ENCODE assay signal across 8 cellular contexts in the genomic region with DNA sequence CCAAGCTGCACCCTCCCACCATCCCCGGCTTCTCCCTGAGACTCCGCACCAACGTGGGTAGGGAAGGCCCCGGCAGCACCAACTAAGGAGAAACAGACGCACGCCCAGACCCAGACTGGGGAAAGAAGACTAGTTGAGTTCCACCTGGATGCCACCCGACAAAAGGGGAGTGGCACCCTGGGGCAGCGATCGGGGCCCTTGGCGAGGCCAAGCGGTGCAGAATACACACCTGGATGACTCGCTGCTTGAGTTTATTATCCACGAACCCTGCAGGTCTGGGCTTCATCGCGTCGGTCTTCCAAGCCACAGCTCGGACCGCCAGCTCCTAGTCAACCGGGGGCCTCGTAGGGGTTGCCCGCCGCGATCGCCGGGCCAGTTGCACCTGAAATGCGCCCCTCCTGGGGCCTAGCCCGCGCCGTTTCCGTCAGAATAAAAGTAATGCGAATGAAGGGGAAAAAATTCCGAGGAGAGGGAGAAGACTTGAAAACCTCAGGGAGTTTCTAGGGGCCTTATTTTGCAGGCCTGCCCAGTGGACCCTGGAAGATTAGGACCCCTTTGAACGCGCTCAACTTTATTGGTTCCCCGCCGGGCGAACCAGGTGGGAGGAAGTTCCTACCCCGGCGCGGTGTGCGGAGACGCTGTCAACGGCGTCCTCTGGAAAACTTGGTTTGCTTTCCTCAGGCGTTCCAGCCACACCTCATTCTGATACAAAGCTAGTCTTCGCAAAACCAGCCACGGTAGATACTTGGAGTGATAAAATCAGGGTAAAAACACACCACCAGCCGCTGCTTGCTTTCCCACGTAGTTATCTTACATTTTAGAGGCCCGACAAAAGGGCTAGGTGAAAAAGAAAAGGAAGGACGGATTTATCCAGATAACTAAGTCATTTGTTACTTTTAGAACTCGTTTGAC. TPM values are rescaled to one million over a fixed set of nuclear protein-coding genes. Genes with fewer than 3 reads are reported as not detected.
DNase-seq lines count a peak whose midpoint lies in the region; ATAC-seq, FAIRE-seq and TF ChIP-seq lines count a peak whose summit lies in the region.

A gene (minus strand): TSS at position 331 of the 912 bp plus-strand sequence. CDS start 45 bp downstream, at position 286.

- ATAC-seq in HG03432 (IDR thresholded peaks at IDR 0.05; ENCODE audit: unreplicated experiment): peak; percentile 85

- H3K27me3 ChIP-seq in keratinocyte (ENCODE audit: control insufficient read depth, extremely low read depth, insufficient read depth, low read length): no peaks in the 10 kb centered on the region

- TF ChIP-seq POLR2A in GM19193 (IDR thresholded peaks at IDR 0.05; ENCODE audit: extremely low read depth, insufficient read depth, insufficient read length): peak; percentile 85

- H3K9ac ChIP-seq in keratinocyte (ENCODE audit: control insufficient read depth, extremely low read depth, insufficient read depth, low read length): peak within 1 kb of the TSS; percentile 93

- peak within 1 kb of the TSS; percentile 86 for H3K4me2 ChIP-seq in keratinocyte (ENCODE audit: control insufficient read depth, extremely low read depth, insufficient read depth, low read depth, low read length)

- peak within 1 kb of the TSS; percentile 90 to 97 (median 94) for H3K4me3 ChIP-seq in keratinocyte (ENCODE audit: control insufficient read depth in 2 of 3, extremely low read depth in 1 of 3, insufficient read depth in 2 of 3, low read depth in 1 of 3, low read length in 3 of 3)

- DNase-seq in Ammon's horn (ENCODE audit: low spot score): peak; percentile 91
- DNase-seq in NCI-H510A (lab: John Stamatoyannopoulos, UW): peak; percentile 88
- peak; percentile 81 for DNase-seq in activated CD4-positive, CD25-positive, alpha-beta regulatory T cell treated with anti-CD3 and anti-CD28 coated beads, Interleukin-2, amount 50 U/mL, for 72 hours
- peak; percentile 91 for DNase-seq in cerebellar cortex (ENCODE audit: low spot score)
- peak; percentile 48 for DNase-seq in keratinocyte (ENCODE audit: low read depth, low spot score)
- peak; percentile 67 to 74 (median 70) for DNase-seq in stimulated activated CD4-positive, alpha-beta T cell treated with anti-CD3 and anti-CD28 coated beads, Interleukin-12 subunit alpha, Interleukin-12 subunit beta, amount 100 ng/mL, for 48 hours (ENCODE audit: low read depth in 2 of 3, low spot score in 1 of 3)

- H4K20me1 ChIP-seq in keratinocyte (ENCODE audit: control insufficient read depth, extremely low read depth, insufficient read depth, low read length): no peaks in the 10 kb centered on the region

- no peaks in the 10 kb centered on the region for H3K9me1 ChIP-seq in keratinocyte (ENCODE audit: control insufficient read depth, extremely low read depth, insufficient read depth, low read length)

- TF ChIP-seq CTCF in keratinocyte (optimal IDR thresholded peaks at IDR 0.05 in 1 of 3, IDR thresholded peaks at IDR 0.05 in 1 of 3, conservative IDR thresholded peaks at IDR 0.05 in 1 of 3; ENCODE audit: extremely low read depth in 1 of 3, insufficient read depth in 2 of 3, low read length in 3 of 3): no peak

- FAIRE-seq in keratinocyte (lab: Jason Lieb, UNC): peak; percentile 55

- H3K9me3 ChIP-seq in keratinocyte (ENCODE audit: control insufficient read depth, low read depth, low read length): no peaks in the 10 kb centered on the region

- peak within 1 kb of the TSS; percentile 94 for H3K27ac ChIP-seq in keratinocyte (ENCODE audit: control insufficient read depth, insufficient read depth, low read length)

- H3K4me1 ChIP-seq in keratinocyte (ENCODE audit: control insufficient read depth, extremely low read depth, insufficient read depth, low read length): peaks cover 13% of the 10 kb centered on the region

- no peaks in the 10 kb centered on the region for H3K36me3 ChIP-seq in keratinocyte (ENCODE audit: control insufficient read depth in 2 of 2, extremely low read depth in 1 of 2, insufficient read depth in 2 of 2, low read length in 2 of 2)

- dilution Hi-C loops in keratinocyte (cut with MboI; ENCODE audit: extremely low pct_ligation_motif_present, low sequenced_read_pairs): no loop called here

- H2AFZ ChIP-seq in keratinocyte (ENCODE audit: control insufficient read depth, low read length): peak within 1 kb of the TSS; percentile 96

- peaks cover 40% of the 10 kb centered on the region for H3K79me2 ChIP-seq in keratinocyte (ENCODE audit: control insufficient read depth, insufficient read depth, low read length)

RNA-seq across cellular contexts. Expression of the gene that starts here (rescaled TPM):
- 17.9 to 25.4 TPM (median 24.9 TPM) in 3 replicates for polyA plus RNA-seq in keratinocyte
- polyA plus RNA-seq in keratinocyte (2011; ENCODE audit: low read depth): 68.2 TPM
- polyA plus RNA-seq in keratinocyte (2011; cell fraction: cytosol; rRNA removed): 16.4 and 20.1 TPM in 2 replicates
- polyA plus RNA-seq in keratinocyte (2011; cell fraction: nucleus; rRNA removed): 33.8 and 35.4 TPM in 2 replicates
- polyA plus RNA-seq in keratinocyte (2012; ENCODE audit: low replicate concordance): 9.9 and 18.1 TPM in 2 replicates
- 13.4 to 26.4 TPM (median 14.3 TPM) in 3 replicates for polyA minus RNA-seq in keratinocyte
- 15.0 TPM for polyA minus RNA-seq in keratinocyte (2011; cell fraction: cytosol; rRNA and poly(A)+ RNA removed)
- polyA minus RNA-seq in keratinocyte (2011; cell fraction: nucleus; rRNA and poly(A)+ RNA removed): 16.6 and 30.8 TPM in 2 replicates

Comparison
In these comparisons a context has a peak if more than half of its experiments do, and no peak if none do; other contexts are left out.
1. Peak in every context shown above with its lines: DNase-seq, ATAC-seq, H3K4me3 ChIP-seq and H3K27ac ChIP-seq.